In genomic region chrX:40076750-40077149, GRCh38 we compare ENCODE assay signal across 19 cellular contexts.
"Had no signal": no experiment of that assay in that cellular context is flagged by ENCODE, and none has a peak within 500 bp of the region (broad histone marks: within the 10 kb centered on the region; RNA-seq: fewer than 3 reads in every experiment).

No MANE protein-coding gene starts in this region.

- H3K4me1 ChIP-seq: colonic mucosa, lower lobe of right lung, uterus had no signal

- H3K27ac ChIP-seq: colonic mucosa, epithelial cell of prostate, lower lobe of right lung, neutrophil, right lobe of liver, uterus had no signal

- H3K4me3 ChIP-seq: colonic mucosa, lower lobe of right lung, right lobe of liver, stomach, thoracic aorta, uterus had no signal

- H3K27me3 ChIP-seq: colonic mucosa, neutrophil, right lobe of liver, stomach, uterus had no signal

- DNase-seq: activated CD4-positive, alpha-beta T cell treated with anti-CD3 and anti-CD28 coated beads for 4 hours; activated CD8-positive, alpha-beta memory T cell treated with anti-CD3 and anti-CD28 coated beads for 24 hours; anterior cingulate cortex; colonic mucosa; effector memory CD4-positive, alpha-beta T cell; hippocampal formation; kidney glomerular epithelial cell; lower lobe of right lung; midbrain; naive B cell; posterior cingulate gyrus; stimulated activated CD4-positive, alpha-beta T cell treated with anti-CD3 and anti-CD28 coated beads, Interleukin-12 subunit alpha, Interleukin-12 subunit beta, amount 100 ng/mL, for 4 hours; stomach; uterus had no signal

- ATAC-seq: lower lobe of right lung, right lobe of liver had no signal

- H3K27me3 Mint-ChIP-seq: activated naive CD8-positive, alpha-beta T cell had no signal

- H3K36me3 Mint-ChIP-seq: activated naive CD8-positive, alpha-beta T cell; naive B cell had no signal

- H3K9me3 ChIP-seq: colonic mucosa, lower lobe of right lung, neutrophil, right lobe of liver, thoracic aorta, uterus had no signal

- H3K27ac Mint-ChIP-seq: activated naive CD8-positive, alpha-beta T cell had no signal

- H3K4me3 Mint-ChIP-seq: activated naive CD8-positive, alpha-beta T cell had no signal

- H3K36me3 ChIP-seq: colonic mucosa, uterus had no signal
